In genomic region chr15:27028836-27029482, GRCh38 we compare ENCODE assay signal across 16 cellular contexts. TPM values are rescaled to one million over a fixed set of nuclear protein-coding genes. Genes with fewer than 3 reads are reported as not detected.
DNase-seq lines count a peak whose midpoint lies in the region; ATAC-seq and TF ChIP-seq lines count a peak whose summit lies in the region.
"Had no signal": no experiment of that assay in that cellular context is flagged by ENCODE, and none has a peak within 500 bp of the region (broad histone marks: within the 10 kb centered on the region; RNA-seq: fewer than 3 reads in every experiment).

No MANE protein-coding gene starts in this region.

- intact Hi-C loops in dorsolateral prefrontal cortex (cut with DNase I), result no loop called here
- intact Hi-C loops in posterior cingulate gyrus (cut with DNase I), result no loop called here

- TF ChIP-seq CTCF in dorsolateral prefrontal cortex (IDR thresholded peaks at IDR 0.05 in 54 of 56, conservative IDR thresholded peaks at IDR 0.05 in 2 of 56; ENCODE audit: low read depth in 1 of 56, partially characterized antibody in 56 of 56), result no peak

- H3K27me3 ChIP-seq in dorsolateral prefrontal cortex, result peaks cover 0 to 31% (median 0%) of the 10 kb centered on the region in 45 donors
- H3K27me3 ChIP-seq: transverse colon had no signal

- peak overlapping the region in 16 of 59 donors; percentile 3 to 53 (median 18) for H3K27ac ChIP-seq in dorsolateral prefrontal cortex
- H3K27ac ChIP-seq: A549, epithelial cell of prostate, transverse colon had no signal

- DNase-seq in NCI-H2081 (lab: John Stamatoyannopoulos, UW), result peak; percentile 33 to 77
- no peak for DNase-seq in NCI-H2081 treated with DMSO at 0.1 percent for 48 hours (lab: John Stamatoyannopoulos, UW)
- peak; percentile 82 for DNase-seq in NCI-H345 (lab: John Stamatoyannopoulos, UW)
- DNase-seq in dorsolateral prefrontal cortex, result peak; percentile 25 to 89 (median 76)
- peak in 9 of 10 donors; percentile 40 to 97 (median 81) for DNase-seq in posterior cingulate gyrus
- no peak for DNase-seq in ecto neural progenitor cell (ENCODE audit: low spot score)
- DNase-seq: activated B cell treated with CpG ODN at 0.5 μM for 24 hours; activated effector memory CD4-positive, alpha-beta T cell treated with anti-CD3 and anti-CD28 coated beads, Interleukin-2, amount 50 U/mL, for 16 hours; CD4-positive, alpha-beta memory T cell; GOT3; stimulated activated CD4-positive, alpha-beta T cell treated with anti-CD3 and anti-CD28 coated beads, Interleukin-2, amount 100 ng/mL, for 48 hours; transverse colon had no signal

- ATAC-seq in HG03045 (IDR thresholded peaks at IDR 0.05; ENCODE audit: unreplicated experiment) (no peak), HG02884 (IDR thresholded peaks at IDR 0.05; ENCODE audit: unreplicated experiment) (no peak)
- ATAC-seq: A549 had no signal

- no peak overlapping the region for H3K4me3 ChIP-seq in dorsolateral prefrontal cortex
- H3K4me3 ChIP-seq: A549, transverse colon had no signal

RNA-seq across cellular contexts. Expression of gene GABRG3, which starts 58.0 kb away (rescaled TPM):
- total RNA-seq in dorsolateral prefrontal cortex, result 10 to 100 TPM; 11.9 to 46.0 (median 28.2) TPM
- total RNA-seq: activated B cell treated with CpG ODN at 0.5 μM for 24 hours; CD4-positive, alpha-beta memory T cell; transverse colon had no signal

Comparison
In these comparisons a context has a peak if more than half of its experiments do, and no peak if none do; other contexts are left out.
1. DNase-seq: peak in NCI-H2081 (2 of 2), NCI-H345 (single experiment), dorsolateral prefrontal cortex (10 of 10) and posterior cingulate gyrus (9 of 10); none in NCI-H2081 treated with DMSO at 0.1 percent for 48 hours (single experiment) and ecto neural progenitor cell (single experiment).